ENCODE assay signal across 8 cellular contexts in the genomic region with DNA sequence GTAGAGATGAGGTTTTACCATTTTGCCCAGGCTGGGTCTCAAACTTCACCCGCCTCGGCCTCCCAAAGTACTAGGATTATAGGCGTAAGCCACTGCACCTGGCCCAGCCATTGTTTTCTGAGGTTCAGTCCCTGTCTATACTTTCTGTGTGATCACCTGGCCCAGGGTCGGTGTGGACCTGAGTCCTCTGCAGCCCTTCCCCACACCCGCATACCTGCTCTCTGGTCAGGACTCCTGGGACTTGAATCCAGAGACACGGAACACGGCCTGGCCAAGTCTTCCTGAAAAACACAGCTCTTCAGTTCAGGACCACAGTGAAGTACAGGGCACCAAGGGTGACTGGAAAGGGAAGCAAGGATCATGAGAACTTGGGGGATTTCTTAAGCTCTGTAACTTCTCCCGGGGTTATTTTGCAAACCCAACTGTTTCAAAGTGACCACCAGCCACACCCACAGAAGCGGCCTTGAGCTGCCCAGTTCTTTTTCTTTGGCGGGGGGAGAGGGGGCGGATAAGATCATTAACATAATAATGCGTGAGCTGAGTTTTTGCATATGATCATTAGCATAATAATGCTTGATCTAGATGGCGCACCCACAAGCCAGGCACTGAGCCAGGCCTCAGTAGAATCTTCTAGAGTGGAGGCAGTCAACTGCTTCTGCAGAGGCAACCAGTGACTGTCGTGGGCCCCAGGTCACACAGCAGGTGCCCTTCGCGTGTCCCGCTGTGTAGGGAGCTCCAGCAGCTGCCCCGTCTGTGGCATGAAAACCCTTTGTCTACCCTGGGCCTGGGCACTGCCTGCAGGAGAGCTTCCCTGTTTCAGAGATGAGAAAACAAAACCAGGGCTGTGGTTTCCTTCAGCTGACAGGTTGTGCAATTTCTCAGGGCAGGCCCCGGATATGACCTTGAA. TPM values are rescaled to one million over a fixed set of nuclear protein-coding genes. Genes with fewer than 3 reads are reported as not detected.
DNase-seq lines count a peak whose midpoint lies in the region; ATAC-seq and TF ChIP-seq lines count a peak whose summit lies in the region.

No MANE protein-coding gene starts in this region.

- in situ Hi-C loops in GM13977 (cut with MboI; ENCODE audit: low pct_unique_long_range_greater_than_20kb, low sequenced_read_pairs, unreplicated experiment), result loop anchor here (10.0 kb wide), 1 partner anchor 125 kb away; no protein-coding TSS in a partner anchor

- ATAC-seq in HG02571 (IDR thresholded peaks at IDR 0.05; ENCODE audit: unreplicated experiment), result peak; percentile 27
- peak in 1 of 2 donors; percentile 15 for ATAC-seq in left cardiac atrium
- no peak for ATAC-seq in HG02588 (IDR thresholded peaks at IDR 0.05; ENCODE audit: unreplicated experiment)

- peaks cover 68% of the 10 kb centered on the region for H3K4me1 ChIP-seq in OCI-LY3 (ENCODE audit: low read length)

- TF ChIP-seq CTCF in GM13977 (IDR thresholded peaks at IDR 0.05; ENCODE audit: extremely low read depth, insufficient read depth, missing control alignments), result no peak
- no peak for TF ChIP-seq CTCF in OCI-LY3 (IDR thresholded peaks at IDR 0.05; ENCODE audit: low read depth, low read length)

- H3K27me3 ChIP-seq in OCI-LY3 (ENCODE audit: low read depth, low read length), result no peaks in the 10 kb centered on the region

- peak overlapping the region; percentile 91 for H3K27ac ChIP-seq in OCI-LY3 (ENCODE audit: low read length)

- H3K9me3 ChIP-seq in OCI-LY3 (ENCODE audit: insufficient read depth, low read length), result no peaks in the 10 kb centered on the region

- H3K4me2 ChIP-seq in OCI-LY3 (ENCODE audit: low read length), result peak overlapping the region; percentile 83

- H3K9ac ChIP-seq in OCI-LY3 (ENCODE audit: low read length), result peak overlapping the region; percentile 70

- H3K79me2 ChIP-seq in OCI-LY3 (ENCODE audit: low read length), result peaks cover 33% of the 10 kb centered on the region

- peaks cover 5% of the 10 kb centered on the region for H3K36me3 ChIP-seq in OCI-LY3 (replicated peaks; ENCODE audit: low read depth, low read length)

- intact Hi-C loops in left cardiac atrium (cut with DNase I), result loop anchor here (10.0 kb wide), 1 partner anchor 125 kb away; no protein-coding TSS in a partner anchor

- H3K4me3 ChIP-seq in OCI-LY3 (ENCODE audit: low read length), result peak overlapping the region; percentile 91

- peaks cover 17% of the 10 kb centered on the region for H4K20me1 ChIP-seq in OCI-LY3 (ENCODE audit: insufficient read depth, low read length)

- DNase-seq in GM13977 (ENCODE audit: low spot score) (peak; percentile 82), left cardiac atrium (peak; percentile 57), COLO829 (ENCODE audit: low spot score) (no peak)
- peak; percentile 82 for DNase-seq in activated effector memory CD4-positive, alpha-beta T cell treated with anti-CD3 and anti-CD28 coated beads, Interleukin-2, amount 50 U/mL, for 16 hours
- DNase-seq in stimulated activated CD4-positive, alpha-beta T cell treated with anti-CD3 and anti-CD28 coated beads, Interleukin-12 subunit alpha, Interleukin-12 subunit beta, amount 100 ng/mL, for 4 hours, result peak; percentile 32

- no peak overlapping the region for H2AFZ ChIP-seq in OCI-LY3 (ENCODE audit: low read depth, low read length)

RNA-seq across cellular contexts. Expression of gene NADK, which starts 1.7 kb away (rescaled TPM):
- total RNA-seq in left cardiac atrium, result 10 to 100 TPM; 39.4 to 53.9 TPM

RNA-seq across cellular contexts. Expression of gene CDK11A, which starts 55.8 kb away (rescaled TPM):
- total RNA-seq in left cardiac atrium, result 10 to 100 TPM; 19.1 to 21.1 TPM
